Comparison of ENCODE assay signal across 23 cellular contexts in genomic region chr11:70597006-70597555, GRCh38.
DNase-seq lines count a peak whose midpoint lies in the region; ATAC-seq, FAIRE-seq and TF ChIP-seq lines count a peak whose summit lies in the region.
"Had no signal": no experiment of that assay in that cellular context is flagged by ENCODE, and none has a peak within 500 bp of the region (broad histone marks: within the 10 kb centered on the region; RNA-seq: fewer than 3 reads in every experiment).

No MANE protein-coding gene starts in this region.

- intact Hi-C loops in adrenal gland (cut with DNase I) (no loop called here), kidney (cut with DNase I) (no loop called here), sciatic nerve (cut with DNase I) (no loop called here), Caco-2 (cut with micrococcal nuclease; ENCODE audit: unreplicated experiment) (no loop called here)

- H3K4me1 ChIP-seq in adrenal gland (replicated peaks in 1 of 2) (peaks cover 25 to 28% of the 10 kb centered on the region in 2 donors), kidney (ENCODE audit: control insufficient read depth in 1 of 2, insufficient read depth in 1 of 2, low read depth in 1 of 2, low read length in 2 of 2) (no peaks in the 10 kb centered on the region), osteoblast (ENCODE audit: insufficient read depth, low read length) (no peaks in the 10 kb centered on the region), Caco-2 (no peaks in the 10 kb centered on the region)
- H3K4me1 ChIP-seq: A549 had no signal

- H3K27ac Mint-ChIP-seq in Caco-2 (ENCODE audit: unreplicated experiment): no peak overlapping the region
- H3K27ac Mint-ChIP-seq: B cell; CD4-positive, alpha-beta T cell; CD8-positive, alpha-beta T cell had no signal

- H3K9me3 ChIP-seq in adrenal gland (replicated peaks in 1 of 3) (no peaks in the 10 kb centered on the region), kidney (ENCODE audit: control insufficient read depth in 1 of 2, low read length in 2 of 2) (no peaks in the 10 kb centered on the region), osteoblast (ENCODE audit: low read depth, low read length) (no peaks in the 10 kb centered on the region), Caco-2 (no peaks in the 10 kb centered on the region)
- H3K9me3 ChIP-seq: A549; BLaER1 treated with 17β-estradiol and CSF1 and Interleukin-3, amounts not matched to agents 10 nM and 100 nM had no signal

- BruUV-seq in Caco-2 (replicated peaks; lab: Mats Ljungman, UMichigan): no TSS peak

- FAIRE-seq in kidney (lab: Jason Lieb, UNC): no peak
- FAIRE-seq: A549, GM12878, GM12892, GM18507 had no signal

- POLR2A ChIA-PET in Caco-2 (lab: Charles Lee): no interaction called here

- ATAC-seq in sciatic nerve: no peak
- ATAC-seq: A549; CD8-positive, alpha-beta T cell; GM12878 had no signal

- TF ChIP-seq CTCF in adrenal gland (IDR thresholded peaks at IDR 0.05): peak in 4 of 6 experiments; percentile 9 to 25 (median 17)
- TF ChIP-seq CTCF in kidney (IDR thresholded peaks at IDR 0.05; ENCODE audit: borderline replicate concordance, extremely low read depth, insufficient read depth): no peak
- TF ChIP-seq CTCF in osteoblast (IDR thresholded peaks at IDR 0.05; ENCODE audit: extremely low read depth, low read depth, low read length): no peak
- no peak for TF ChIP-seq CTCF in Caco-2 (IDR thresholded peaks at IDR 0.05; ENCODE audit: insufficient read depth in 1 of 2, low read depth in 1 of 2, low read length in 1 of 2, severe bottlenecking in 1 of 2, unreplicated experiment in 1 of 2)

- no peaks in the 10 kb centered on the region for H3K36me3 ChIP-seq in adrenal gland (replicated peaks in 1 of 2)
- no peaks in the 10 kb centered on the region for H3K36me3 ChIP-seq in kidney (ENCODE audit: control insufficient read depth in 1 of 2, insufficient read depth in 2 of 2, low read length in 2 of 2)
- no peaks in the 10 kb centered on the region for H3K36me3 ChIP-seq in osteoblast (ENCODE audit: insufficient read depth, low read length)
- no peaks in the 10 kb centered on the region for H3K36me3 ChIP-seq in Caco-2 (ENCODE audit: control insufficient read depth, insufficient read depth, low read length)
- H3K36me3 ChIP-seq: BLaER1 treated with 17β-estradiol and CSF1 and Interleukin-3, amounts not matched to agents 10 nM and 100 nM had no signal

- no peak overlapping the region for H3K4me3 Mint-ChIP-seq in Caco-2 (ENCODE audit: unreplicated experiment)
- H3K4me3 Mint-ChIP-seq: B cell; CD4-positive, alpha-beta T cell; CD8-positive, alpha-beta T cell had no signal

- H3K9me3 Mint-ChIP-seq in Caco-2 (ENCODE audit: unreplicated experiment): peaks cover 10% of the 10 kb centered on the region
- H3K9me3 Mint-ChIP-seq: CD4-positive, alpha-beta T cell; CD8-positive, alpha-beta T cell had no signal

- TF ChIP-seq POLR2A in adrenal gland (IDR thresholded peaks at IDR 0.05): no peak

- no peaks in the 10 kb centered on the region for H3K79me2 ChIP-seq in osteoblast (ENCODE audit: insufficient read depth, low read length)

- H3K4me2 ChIP-seq in osteoblast (ENCODE audit: insufficient read depth, low read length): no peak overlapping the region
- H3K4me2 ChIP-seq: A549 had no signal

- H3K27me3 Mint-ChIP-seq in Caco-2 (ENCODE audit: insufficient read depth, unreplicated experiment): no peaks in the 10 kb centered on the region

- no peak overlapping the region for H3K4me3 ChIP-seq in adrenal gland
- no peak overlapping the region for H3K4me3 ChIP-seq in kidney (ENCODE audit: low read length in 2 of 2)
- no peak overlapping the region for H3K4me3 ChIP-seq in osteoblast (ENCODE audit: insufficient read depth, low read length)
- H3K4me3 ChIP-seq in Caco-2 (ENCODE audit: low read depth, low read length): no peak overlapping the region
- H3K4me3 ChIP-seq: A549; BLaER1 treated with 17β-estradiol and CSF1 and Interleukin-3, amounts not matched to agents 10 nM and 100 nM; GM12878 had no signal

- no peaks in the 10 kb centered on the region for H4K20me1 ChIP-seq in osteoblast (ENCODE audit: insufficient read depth, low read length)

- H3K27ac ChIP-seq in adrenal gland (peak overlapping the region in 2 of 5 donors; percentile 76 to 80), kidney (ENCODE audit: low read depth in 2 of 2, low read length in 2 of 2) (no peak overlapping the region), osteoblast (ENCODE audit: low read depth, low read length) (no peak overlapping the region)
- H3K27ac ChIP-seq: 22Rv1; A549; BLaER1 treated with 17β-estradiol and CSF1 and Interleukin-3, amounts not matched to agents 10 nM and 100 nM; C4-2B had no signal

- H3K9ac ChIP-seq in kidney (ENCODE audit: low read length in 2 of 2): no peak overlapping the region
- H3K9ac ChIP-seq: BLaER1 treated with 17β-estradiol and CSF1 and Interleukin-3, amounts not matched to agents 10 nM and 100 nM had no signal

- peak in 5 of 7 donors; percentile 34 to 60 (median 43) for DNase-seq in adrenal gland
- peak; percentile 30 for DNase-seq in kidney
- DNase-seq in osteoblast (ENCODE audit: insufficient read length, low spot score, missing footprints): peak; percentile 78
- no peak for DNase-seq in sciatic nerve (ENCODE audit: low spot score)
- no peak for DNase-seq in Caco-2
- DNase-seq: AML-193; CD4-positive, alpha-beta T cell; CD8-positive, alpha-beta T cell; DMS 273 treated with DMSO at 0.1 percent for 48 hours; DMS153; DMS53; DMS79; DND-41; EL; GDM1 had no signal

- WGBS in adrenal gland, 4 donors: 50 to 74% (median 59%) methylated on average over 9 to 10 of the region's 10 CpGs

- H3K36me3 Mint-ChIP-seq in Caco-2 (ENCODE audit: insufficient read depth, unreplicated experiment): peaks cover 11% of the 10 kb centered on the region
- H3K36me3 Mint-ChIP-seq: CD8-positive, alpha-beta T cell had no signal

- H2AFZ ChIP-seq in osteoblast (ENCODE audit: low read length): no peak overlapping the region

- peaks cover 7% of the 10 kb centered on the region for H3K4me1 Mint-ChIP-seq in Caco-2 (ENCODE audit: low read depth, unreplicated experiment)
- H3K4me1 Mint-ChIP-seq: B cell had no signal

- CTCF ChIA-PET in Caco-2 (lab: Charles Lee): no interaction called here

- H3K27me3 ChIP-seq in adrenal gland (no peaks in the 10 kb centered on the region), osteoblast (ENCODE audit: insufficient read depth, low read length) (peaks cover 15% of the 10 kb centered on the region), Caco-2 (replicated peaks; ENCODE audit: control insufficient read depth, insufficient read depth, low read length) (no peaks in the 10 kb centered on the region)

Comparison
In these comparisons a context has a peak if more than half of its experiments do, and no peak if none do; other contexts are left out.
1. DNase-seq: peak in adrenal gland (5 of 7), kidney (single experiment) and osteoblast (single experiment); none in sciatic nerve (single experiment) and Caco-2 (0 of 2).
2. CTCF ChIP-seq: peak in adrenal gland (4 of 6); none in kidney (single experiment), osteoblast (single experiment) and Caco-2 (0 of 2).